9 cellular contexts compared by ENCODE assay signal in genomic region chr1:204127597-204128242, GRCh38. TPM values are rescaled to one million over a fixed set of nuclear protein-coding genes. Genes with fewer than 3 reads are reported as not detected.
DNase-seq lines count a peak whose midpoint lies in the region; ATAC-seq and TF ChIP-seq lines count a peak whose summit lies in the region.
"Had no signal": no experiment of that assay in that cellular context is flagged by ENCODE, and none has a peak within 500 bp of the region (broad histone marks: within the 10 kb centered on the region; RNA-seq: fewer than 3 reads in every experiment).

No MANE protein-coding gene starts in this region.

- H3K4me3 ChIP-seq in NB4 (ENCODE audit: low read depth, low read length) (no peak overlapping the region), SJCRH30 (no peak overlapping the region), epithelial cell of esophagus (ENCODE audit: low read length) (no peak overlapping the region), mucosa of descending colon (no peak overlapping the region)

- DNase-seq in NOMO-1 (lab: John Stamatoyannopoulos, UW; ENCODE audit: unreplicated experiment in 2 of 2) (peak; percentile 21 to 33), NOMO-1 treated with dmso at 0.1 percent for 144 hours (lab: John Stamatoyannopoulos, UW; ENCODE audit: unreplicated experiment) (no peak), NB4 (ENCODE audit: low read depth) (peak; percentile 63), SJCRH30 (peak; percentile 75 to 87), epithelial cell of esophagus (ENCODE audit: low read depth) (peak; percentile 86), mucosa of descending colon (peak in 2 of 3 donors; percentile 67 to 69)

- H3K27ac ChIP-seq in SJCRH30, result no peak overlapping the region

- intact Hi-C loops in mucosa of descending colon (cut with DNase I, micrococcal nuclease), result loop anchor here (5.0 to 10.0 kb wide), 3 partner anchors 53 to 265 kb away; partner anchors contain the start of genes SNRPE (in 1 of the 2) and SOX13 (in 1 of the 2)

- H3K4me1 ChIP-seq in SJCRH30, result peaks cover 10% of the 10 kb centered on the region
- no peaks in the 10 kb centered on the region for H3K4me1 ChIP-seq in mucosa of descending colon (ENCODE audit: low read depth)

- H3K36me3 ChIP-seq in SJCRH30, result peaks cover 5% of the 10 kb centered on the region; the same call in 1 of the 2 replicates
- no peaks in the 10 kb centered on the region for H3K36me3 ChIP-seq in mucosa of descending colon (ENCODE audit: low read depth)

- no peaks in the 10 kb centered on the region for H3K9me3 ChIP-seq in SJCRH30 (replicated peaks)
- no peaks in the 10 kb centered on the region for H3K9me3 ChIP-seq in mucosa of descending colon

- ATAC-seq in mucosa of descending colon (peak; percentile 67), HG03095 (IDR thresholded peaks at IDR 0.05; ENCODE audit: unreplicated experiment) (no peak), HG03378 (IDR thresholded peaks at IDR 0.05; ENCODE audit: unreplicated experiment) (no peak)

- TF ChIP-seq POLR2A in NB4 (IDR thresholded peaks at IDR 0.05; ENCODE audit: extremely low read depth, insufficient read length), result no peak

- H3K27me3 ChIP-seq in SJCRH30, result no peaks in the 10 kb centered on the region

- TF ChIP-seq CTCF in NB4 (IDR thresholded peaks at IDR 0.05; ENCODE audit: low read depth, low read length) (peak; percentile 79), epithelial cell of esophagus (IDR thresholded peaks at IDR 0.05; ENCODE audit: insufficient read depth, low read depth, low read length, missing control alignments) (peak; percentile 99), mucosa of descending colon (IDR thresholded peaks at IDR 0.05) (peak; percentile 90)

RNA-seq across cellular contexts. Expression of gene ETNK2, which starts 24.1 kb away (rescaled TPM):
- 9.4 and 10.8 TPM in 2 replicates for total RNA-seq in SJCRH30 (2014; rRNA removed; shearing (Covaris generic))
- total RNA-seq in mucosa of descending colon, result 1 to 10 TPM in 2 of 3 donors, under 1 TPM in 1; 0.20 to 6.8 (median 2.1) TPM

RNA-seq across cellular contexts. Expression of gene REN, which starts 38.4 kb away (rescaled TPM):
- total RNA-seq in SJCRH30 (2014; rRNA removed; shearing (Covaris generic)), result not detected in 2 replicates
- total RNA-seq in mucosa of descending colon, result under 1 TPM in 2 of 3 donors, not detected in 1; 0.26 to 0.87 TPM
- total RNA-seq: subcutaneous adipose tissue had no signal

RNA-seq across cellular contexts. Expression of gene SOX13, which starts 54.8 kb away (rescaled TPM):
- total RNA-seq in SJCRH30 (2014; rRNA removed; shearing (Covaris generic)), result 28.9 and 35.1 TPM in 2 replicates
- total RNA-seq in mucosa of descending colon, result 10 to 100 TPM; 39.8 to 69.2 (median 40.7) TPM
